1 cellular context compared by ENCODE assay signal in the genomic region with DNA sequence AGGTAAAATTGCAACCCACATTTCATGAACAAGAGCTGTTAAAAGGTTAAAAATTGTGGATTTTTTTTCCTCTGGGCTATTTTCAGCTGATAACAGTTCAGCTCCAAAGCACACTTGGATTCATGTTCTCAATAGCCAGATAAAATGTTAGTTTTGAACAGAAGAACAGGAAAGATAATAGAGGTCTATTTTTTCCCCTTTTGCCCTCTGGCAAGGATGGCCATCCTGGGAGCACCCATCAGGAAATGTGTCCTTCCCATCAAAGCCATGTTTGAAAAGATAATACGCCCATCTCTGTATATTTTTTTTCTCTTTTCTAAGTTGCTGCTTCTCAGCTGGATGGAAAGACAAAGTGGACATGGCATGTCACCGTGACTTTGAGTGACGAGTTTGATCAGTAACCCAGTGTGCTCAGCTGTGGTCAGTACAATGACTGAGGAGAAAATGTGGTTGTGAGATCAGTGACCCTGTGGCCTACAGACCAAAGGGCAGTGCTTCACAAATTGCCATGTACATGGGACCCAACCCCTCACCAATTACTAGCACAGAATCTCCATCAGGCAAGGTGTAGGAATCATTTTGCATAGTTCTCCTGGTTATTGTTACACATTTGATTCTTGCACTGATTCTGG.
TF ChIP-seq lines count a peak whose summit lies in the region.

No MANE protein-coding gene starts in this region.

TF ChIP-seq in IMR-90, 13 proteins besides CTCF, POLR2A, EP300 and RAD21:
- TF ChIP-seq RCOR1 (IDR thresholded peaks at IDR 0.05; ENCODE audit: insufficient replicate concordance, low read length) = no peak
- no peak for TF ChIP-seq MAZ (IDR thresholded peaks at IDR 0.05; ENCODE audit: borderline replicate concordance, low read depth, low read length)
- TF ChIP-seq MXI1 (IDR thresholded peaks at IDR 0.05; ENCODE audit: borderline replicate concordance, low read depth, low read length) = no peak
- TF ChIP-seq FOS (IDR thresholded peaks at IDR 0.05; ENCODE audit: low read depth, low read length) = no peak
- no peak for TF ChIP-seq RFX5 (IDR thresholded peaks at IDR 0.05; ENCODE audit: low read depth, low read length)
- TF ChIP-seq BHLHE40 (IDR thresholded peaks at IDR 0.05; ENCODE audit: low read depth, low read length) = no peak
- no peak for TF ChIP-seq MAFK (IDR thresholded peaks at IDR 0.05; ENCODE audit: low read depth, low read length)
- no peak for TF ChIP-seq CHD1 (IDR thresholded peaks at IDR 0.05; ENCODE audit: low read depth, low read length)
- no peak for TF ChIP-seq SMC3 (IDR thresholded peaks at IDR 0.05; ENCODE audit: low read depth, low read length)
- TF ChIP-seq, protein P1, sequence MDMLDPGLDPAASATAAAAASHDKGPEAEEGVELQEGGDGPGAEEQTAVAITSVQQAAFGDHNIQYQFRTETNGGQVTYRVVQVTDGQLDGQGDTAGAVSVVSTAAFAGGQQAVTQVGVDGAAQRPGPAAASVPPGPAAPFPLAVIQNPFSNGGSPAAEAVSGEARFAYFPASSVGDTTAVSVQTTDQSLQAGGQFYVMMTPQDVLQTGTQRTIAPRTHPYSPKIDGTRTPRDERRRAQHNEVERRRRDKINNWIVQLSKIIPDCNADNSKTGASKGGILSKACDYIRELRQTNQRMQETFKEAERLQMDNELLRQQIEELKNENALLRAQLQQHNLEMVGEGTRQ (IDR thresholded peaks at IDR 0.05; ENCODE audit: low read depth, low read length) = no peak
- TF ChIP-seq CEBPB (IDR thresholded peaks at IDR 0.05; ENCODE audit: low read depth, low read length) = no peak
- no peak for TF ChIP-seq NFE2L2 (IDR thresholded peaks at IDR 0.05; ENCODE audit: low read depth, low read length)
- TF ChIP-seq, protein P2, sequence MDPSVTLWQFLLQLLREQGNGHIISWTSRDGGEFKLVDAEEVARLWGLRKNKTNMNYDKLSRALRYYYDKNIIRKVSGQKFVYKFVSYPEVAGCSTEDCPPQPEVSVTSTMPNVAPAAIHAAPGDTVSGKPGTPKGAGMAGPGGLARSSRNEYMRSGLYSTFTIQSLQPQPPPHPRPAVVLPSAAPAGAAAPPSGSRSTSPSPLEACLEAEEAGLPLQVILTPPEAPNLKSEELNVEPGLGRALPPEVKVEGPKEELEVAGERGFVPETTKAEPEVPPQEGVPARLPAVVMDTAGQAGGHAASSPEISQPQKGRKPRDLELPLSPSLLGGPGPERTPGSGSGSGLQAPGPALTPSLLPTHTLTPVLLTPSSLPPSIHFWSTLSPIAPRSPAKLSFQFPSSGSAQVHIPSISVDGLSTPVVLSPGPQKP (IDR thresholded peaks at IDR 0.05; ENCODE audit: borderline replicate concordance, low read depth, low read length) = no peak
